In the genomic region with DNA sequence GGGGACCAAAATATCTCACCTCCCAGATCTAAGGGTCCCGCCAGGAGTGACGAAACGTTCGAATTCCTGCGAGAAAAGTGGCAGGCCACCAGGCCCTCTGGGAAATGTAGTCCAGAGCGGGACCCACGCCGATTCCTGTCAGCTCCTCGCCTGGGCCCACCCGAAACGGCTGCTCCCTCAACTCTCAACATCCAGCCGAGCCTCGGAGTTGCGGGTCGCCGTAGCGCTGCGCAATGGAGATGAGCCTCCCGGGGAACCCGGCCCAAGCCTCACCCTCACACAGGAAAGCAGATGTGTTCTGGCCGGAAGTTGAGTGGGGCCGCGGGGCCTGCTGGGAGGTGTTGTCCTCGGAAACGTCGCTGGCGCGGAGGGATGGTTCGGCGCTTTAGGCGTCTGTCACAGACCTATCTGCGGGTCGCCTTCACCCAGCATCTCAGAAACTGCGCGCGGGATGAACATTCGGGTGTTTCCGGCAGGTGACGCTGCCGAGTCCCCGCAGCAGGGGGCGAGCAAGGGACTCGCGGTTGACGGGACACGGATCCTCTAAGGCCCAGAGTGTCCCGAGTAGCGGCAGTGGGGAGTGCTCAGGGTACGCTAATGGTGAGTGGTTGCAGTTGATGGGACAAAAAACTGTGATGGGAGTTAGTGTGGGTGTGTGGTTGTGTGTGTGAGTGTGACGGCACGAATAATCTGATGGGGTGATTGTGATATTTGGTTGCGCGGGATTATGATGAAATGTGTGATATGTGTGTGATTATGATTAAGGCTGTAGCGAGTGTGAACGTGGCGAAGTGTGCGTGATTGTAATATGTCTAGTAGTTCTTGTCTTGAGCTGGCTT, we compare ENCODE assay signal across 1 cellular context.
A peak's percentile ranks its signal among the peaks of the same experiment; 100 is the strongest.
TF ChIP-seq lines count a peak whose summit lies in the region.

A gene (plus strand): TSS at position 341 of the 839 bp plus-strand sequence. CDS start 6,439 bp downstream, outside the sequence.
A gene (minus strand): TSS at position 300 of the 839 bp plus-strand sequence. CDS start 1,124 bp downstream, outside the sequence.

TF ChIP-seq in WTC11, 78 proteins besides CTCF, POLR2A, EP300 and RAD21 (continued from another document and continues in another):
- TF ChIP-seq, protein P1, sequence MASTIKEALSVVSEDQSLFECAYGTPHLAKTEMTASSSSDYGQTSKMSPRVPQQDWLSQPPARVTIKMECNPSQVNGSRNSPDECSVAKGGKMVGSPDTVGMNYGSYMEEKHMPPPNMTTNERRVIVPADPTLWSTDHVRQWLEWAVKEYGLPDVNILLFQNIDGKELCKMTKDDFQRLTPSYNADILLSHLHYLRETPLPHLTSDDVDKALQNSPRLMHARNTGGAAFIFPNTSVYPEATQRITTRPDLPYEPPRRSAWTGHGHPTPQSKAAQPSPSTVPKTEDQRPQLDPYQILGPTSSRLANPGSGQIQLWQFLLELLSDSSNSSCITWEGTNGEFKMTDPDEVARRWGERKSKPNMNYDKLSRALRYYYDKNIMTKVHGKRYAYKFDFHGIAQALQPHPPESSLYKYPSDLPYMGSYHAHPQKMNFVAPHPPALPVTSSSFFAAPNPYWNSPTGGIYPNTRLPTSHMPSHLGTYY (CRISPR knock-in tag; IDR thresholded peaks at IDR 0.05), result no peak
- TF ChIP-seq HMGA2 (CRISPR knock-in tag; IDR thresholded peaks at IDR 0.05) (no peak), ATF1 (CRISPR knock-in tag; IDR thresholded peaks at IDR 0.05) (no peak), JUN (CRISPR knock-in tag; IDR thresholded peaks at IDR 0.05) (no peak), SOX15 (CRISPR knock-in tag; IDR thresholded peaks at IDR 0.05) (no peak), NFE2L1 (CRISPR knock-in tag; IDR thresholded peaks at IDR 0.05) (no peak), ETV6 (CRISPR knock-in tag; IDR thresholded peaks at IDR 0.05) (no peak), ZNF317 (CRISPR knock-in tag; IDR thresholded peaks at IDR 0.05; ENCODE audit: borderline replicate concordance, low read depth) (0 out of 2 replicates have a peak, but pooled peaks have one; percentile 16), RELA (CRISPR knock-in tag; IDR thresholded peaks at IDR 0.05; ENCODE audit: borderline replicate concordance) (no peak), GABPB1 (CRISPR knock-in tag; IDR thresholded peaks at IDR 0.05) (peak; percentile 54; the same call in 1 of the 2 replicates), CREB1 (CRISPR knock-in tag; IDR thresholded peaks at IDR 0.05) (no peak), KAT7 (CRISPR knock-in tag; IDR thresholded peaks at IDR 0.05; ENCODE audit: borderline replicate concordance) (no peak), ZNF121 (CRISPR knock-in tag; IDR thresholded peaks at IDR 0.05) (no peak), GRHL2 (CRISPR knock-in tag; IDR thresholded peaks at IDR 0.05; ENCODE audit: insufficient replicate concordance, severe bottlenecking) (no peak), SP1 (CRISPR knock-in tag; conservative IDR thresholded peaks at IDR 0.05) (no peak; the same call in 1 of the 2 replicates), PRRX2 (CRISPR knock-in tag; IDR thresholded peaks at IDR 0.05) (no peak), CREM (CRISPR knock-in tag; IDR thresholded peaks at IDR 0.05) (peak; percentile 38), NFYB (CRISPR knock-in tag; conservative IDR thresholded peaks at IDR 0.05; ENCODE audit: low read depth) (no peak), OVOL2 (CRISPR knock-in tag; IDR thresholded peaks at IDR 0.05; ENCODE audit: borderline replicate concordance) (no peak), TP53 (CRISPR knock-in tag; IDR thresholded peaks at IDR 0.05) (peak; percentile 48; the same call in 1 of the 2 replicates), TEAD4 (CRISPR knock-in tag; IDR thresholded peaks at IDR 0.05) (0 out of 2 replicates have a peak, but pooled peaks have one; percentile 40), ELF4 (CRISPR knock-in tag; IDR thresholded peaks at IDR 0.05; ENCODE audit: low read depth) (no peak), ESRRA (CRISPR knock-in tag; IDR thresholded peaks at IDR 0.05; ENCODE audit: borderline replicate concordance) (no peak), IRF2 (CRISPR knock-in tag; IDR thresholded peaks at IDR 0.05; ENCODE audit: borderline replicate concordance, low read depth) (no peak)
- TF ChIP-seq, protein P2, sequence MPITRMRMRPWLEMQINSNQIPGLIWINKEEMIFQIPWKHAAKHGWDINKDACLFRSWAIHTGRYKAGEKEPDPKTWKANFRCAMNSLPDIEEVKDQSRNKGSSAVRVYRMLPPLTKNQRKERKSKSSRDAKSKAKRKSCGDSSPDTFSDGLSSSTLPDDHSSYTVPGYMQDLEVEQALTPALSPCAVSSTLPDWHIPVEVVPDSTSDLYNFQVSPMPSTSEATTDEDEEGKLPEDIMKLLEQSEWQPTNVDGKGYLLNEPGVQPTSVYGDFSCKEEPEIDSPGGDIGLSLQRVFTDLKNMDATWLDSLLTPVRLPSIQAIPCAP (CRISPR knock-in tag; IDR thresholded peaks at IDR 0.05), result no peak
- TF ChIP-seq, protein P3, sequence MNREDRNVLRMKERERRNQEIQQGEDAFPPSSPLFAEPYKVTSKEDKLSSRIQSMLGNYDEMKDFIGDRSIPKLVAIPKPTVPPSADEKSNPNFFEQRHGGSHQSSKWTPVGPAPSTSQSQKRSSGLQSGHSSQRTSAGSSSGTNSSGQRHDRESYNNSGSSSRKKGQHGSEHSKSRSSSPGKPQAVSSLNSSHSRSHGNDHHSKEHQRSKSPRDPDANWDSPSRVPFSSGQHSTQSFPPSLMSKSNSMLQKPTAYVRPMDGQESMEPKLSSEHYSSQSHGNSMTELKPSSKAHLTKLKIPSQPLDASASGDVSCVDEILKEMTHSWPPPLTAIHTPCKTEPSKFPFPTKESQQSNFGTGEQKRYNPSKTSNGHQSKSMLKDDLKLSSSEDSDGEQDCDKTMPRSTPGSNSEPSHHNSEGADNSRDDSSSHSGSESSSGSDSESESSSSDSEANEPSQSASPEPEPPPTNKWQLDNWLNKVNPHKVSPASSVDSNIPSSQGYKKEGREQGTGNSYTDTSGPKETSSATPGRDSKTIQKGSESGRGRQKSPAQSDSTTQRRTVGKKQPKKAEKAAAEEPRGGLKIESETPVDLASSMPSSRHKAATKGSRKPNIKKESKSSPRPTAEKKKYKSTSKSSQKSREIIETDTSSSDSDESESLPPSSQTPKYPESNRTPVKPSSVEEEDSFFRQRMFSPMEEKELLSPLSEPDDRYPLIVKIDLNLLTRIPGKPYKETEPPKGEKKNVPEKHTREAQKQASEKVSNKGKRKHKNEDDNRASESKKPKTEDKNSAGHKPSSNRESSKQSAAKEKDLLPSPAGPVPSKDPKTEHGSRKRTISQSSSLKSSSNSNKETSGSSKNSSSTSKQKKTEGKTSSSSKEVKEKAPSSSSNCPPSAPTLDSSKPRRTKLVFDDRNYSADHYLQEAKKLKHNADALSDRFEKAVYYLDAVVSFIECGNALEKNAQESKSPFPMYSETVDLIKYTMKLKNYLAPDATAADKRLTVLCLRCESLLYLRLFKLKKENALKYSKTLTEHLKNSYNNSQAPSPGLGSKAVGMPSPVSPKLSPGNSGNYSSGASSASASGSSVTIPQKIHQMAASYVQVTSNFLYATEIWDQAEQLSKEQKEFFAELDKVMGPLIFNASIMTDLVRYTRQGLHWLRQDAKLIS (CRISPR knock-in tag; IDR thresholded peaks at IDR 0.05; ENCODE audit: borderline replicate concordance), result no peak
- TF ChIP-seq, protein P4, sequence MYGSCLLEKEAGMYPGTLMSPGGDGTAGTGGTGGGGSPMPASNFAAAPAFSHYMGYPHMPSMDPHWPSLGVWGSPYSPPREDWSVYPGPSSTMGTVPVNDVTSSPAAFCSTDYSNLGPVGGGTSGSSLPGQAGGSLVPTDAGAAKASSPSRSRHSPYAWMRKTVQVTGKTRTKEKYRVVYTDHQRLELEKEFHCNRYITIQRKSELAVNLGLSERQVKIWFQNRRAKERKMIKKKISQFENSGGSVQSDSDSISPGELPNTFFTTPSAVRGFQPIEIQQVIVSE (CRISPR knock-in tag; IDR thresholded peaks at IDR 0.05; ENCODE audit: borderline replicate concordance), result no peak
- TF ChIP-seq, protein P5, sequence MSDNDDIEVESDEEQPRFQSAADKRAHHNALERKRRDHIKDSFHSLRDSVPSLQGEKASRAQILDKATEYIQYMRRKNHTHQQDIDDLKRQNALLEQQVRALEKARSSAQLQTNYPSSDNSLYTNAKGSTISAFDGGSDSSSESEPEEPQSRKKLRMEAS (CRISPR knock-in tag; IDR thresholded peaks at IDR 0.05), result peak; percentile 78
- TF ChIP-seq, protein P6, sequence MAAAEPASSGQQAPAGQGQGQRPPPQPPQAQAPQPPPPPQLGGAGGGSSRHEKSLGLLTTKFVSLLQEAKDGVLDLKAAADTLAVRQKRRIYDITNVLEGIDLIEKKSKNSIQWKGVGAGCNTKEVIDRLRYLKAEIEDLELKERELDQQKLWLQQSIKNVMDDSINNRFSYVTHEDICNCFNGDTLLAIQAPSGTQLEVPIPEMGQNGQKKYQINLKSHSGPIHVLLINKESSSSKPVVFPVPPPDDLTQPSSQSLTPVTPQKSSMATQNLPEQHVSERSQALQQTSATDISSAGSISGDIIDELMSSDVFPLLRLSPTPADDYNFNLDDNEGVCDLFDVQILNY (CRISPR knock-in tag; IDR thresholded peaks at IDR 0.05), result 0 out of 2 replicates have a peak, but pooled peaks have one; percentile 66
- TF ChIP-seq, protein P7, sequence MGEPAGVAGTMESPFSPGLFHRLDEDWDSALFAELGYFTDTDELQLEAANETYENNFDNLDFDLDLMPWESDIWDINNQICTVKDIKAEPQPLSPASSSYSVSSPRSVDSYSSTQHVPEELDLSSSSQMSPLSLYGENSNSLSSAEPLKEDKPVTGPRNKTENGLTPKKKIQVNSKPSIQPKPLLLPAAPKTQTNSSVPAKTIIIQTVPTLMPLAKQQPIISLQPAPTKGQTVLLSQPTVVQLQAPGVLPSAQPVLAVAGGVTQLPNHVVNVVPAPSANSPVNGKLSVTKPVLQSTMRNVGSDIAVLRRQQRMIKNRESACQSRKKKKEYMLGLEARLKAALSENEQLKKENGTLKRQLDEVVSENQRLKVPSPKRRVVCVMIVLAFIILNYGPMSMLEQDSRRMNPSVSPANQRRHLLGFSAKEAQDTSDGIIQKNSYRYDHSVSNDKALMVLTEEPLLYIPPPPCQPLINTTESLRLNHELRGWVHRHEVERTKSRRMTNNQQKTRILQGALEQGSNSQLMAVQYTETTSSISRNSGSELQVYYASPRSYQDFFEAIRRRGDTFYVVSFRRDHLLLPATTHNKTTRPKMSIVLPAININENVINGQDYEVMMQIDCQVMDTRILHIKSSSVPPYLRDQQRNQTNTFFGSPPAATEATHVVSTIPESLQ (CRISPR knock-in tag; IDR thresholded peaks at IDR 0.05), result no peak
- TF ChIP-seq, protein P8, sequence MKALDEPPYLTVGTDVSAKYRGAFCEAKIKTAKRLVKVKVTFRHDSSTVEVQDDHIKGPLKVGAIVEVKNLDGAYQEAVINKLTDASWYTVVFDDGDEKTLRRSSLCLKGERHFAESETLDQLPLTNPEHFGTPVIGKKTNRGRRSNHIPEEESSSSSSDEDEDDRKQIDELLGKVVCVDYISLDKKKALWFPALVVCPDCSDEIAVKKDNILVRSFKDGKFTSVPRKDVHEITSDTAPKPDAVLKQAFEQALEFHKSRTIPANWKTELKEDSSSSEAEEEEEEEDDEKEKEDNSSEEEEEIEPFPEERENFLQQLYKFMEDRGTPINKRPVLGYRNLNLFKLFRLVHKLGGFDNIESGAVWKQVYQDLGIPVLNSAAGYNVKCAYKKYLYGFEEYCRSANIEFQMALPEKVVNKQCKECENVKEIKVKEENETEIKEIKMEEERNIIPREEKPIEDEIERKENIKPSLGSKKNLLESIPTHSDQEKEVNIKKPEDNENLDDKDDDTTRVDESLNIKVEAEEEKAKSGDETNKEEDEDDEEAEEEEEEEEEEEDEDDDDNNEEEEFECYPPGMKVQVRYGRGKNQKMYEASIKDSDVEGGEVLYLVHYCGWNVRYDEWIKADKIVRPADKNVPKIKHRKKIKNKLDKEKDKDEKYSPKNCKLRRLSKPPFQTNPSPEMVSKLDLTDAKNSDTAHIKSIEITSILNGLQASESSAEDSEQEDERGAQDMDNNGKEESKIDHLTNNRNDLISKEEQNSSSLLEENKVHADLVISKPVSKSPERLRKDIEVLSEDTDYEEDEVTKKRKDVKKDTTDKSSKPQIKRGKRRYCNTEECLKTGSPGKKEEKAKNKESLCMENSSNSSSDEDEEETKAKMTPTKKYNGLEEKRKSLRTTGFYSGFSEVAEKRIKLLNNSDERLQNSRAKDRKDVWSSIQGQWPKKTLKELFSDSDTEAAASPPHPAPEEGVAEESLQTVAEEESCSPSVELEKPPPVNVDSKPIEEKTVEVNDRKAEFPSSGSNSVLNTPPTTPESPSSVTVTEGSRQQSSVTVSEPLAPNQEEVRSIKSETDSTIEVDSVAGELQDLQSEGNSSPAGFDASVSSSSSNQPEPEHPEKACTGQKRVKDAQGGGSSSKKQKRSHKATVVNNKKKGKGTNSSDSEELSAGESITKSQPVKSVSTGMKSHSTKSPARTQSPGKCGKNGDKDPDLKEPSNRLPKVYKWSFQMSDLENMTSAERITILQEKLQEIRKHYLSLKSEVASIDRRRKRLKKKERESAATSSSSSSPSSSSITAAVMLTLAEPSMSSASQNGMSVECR (CRISPR knock-in tag; IDR thresholded peaks at IDR 0.05; ENCODE audit: borderline replicate concordance), result peak; percentile 58; the same call in 1 of the 2 replicates
- TF ChIP-seq, protein P9, sequence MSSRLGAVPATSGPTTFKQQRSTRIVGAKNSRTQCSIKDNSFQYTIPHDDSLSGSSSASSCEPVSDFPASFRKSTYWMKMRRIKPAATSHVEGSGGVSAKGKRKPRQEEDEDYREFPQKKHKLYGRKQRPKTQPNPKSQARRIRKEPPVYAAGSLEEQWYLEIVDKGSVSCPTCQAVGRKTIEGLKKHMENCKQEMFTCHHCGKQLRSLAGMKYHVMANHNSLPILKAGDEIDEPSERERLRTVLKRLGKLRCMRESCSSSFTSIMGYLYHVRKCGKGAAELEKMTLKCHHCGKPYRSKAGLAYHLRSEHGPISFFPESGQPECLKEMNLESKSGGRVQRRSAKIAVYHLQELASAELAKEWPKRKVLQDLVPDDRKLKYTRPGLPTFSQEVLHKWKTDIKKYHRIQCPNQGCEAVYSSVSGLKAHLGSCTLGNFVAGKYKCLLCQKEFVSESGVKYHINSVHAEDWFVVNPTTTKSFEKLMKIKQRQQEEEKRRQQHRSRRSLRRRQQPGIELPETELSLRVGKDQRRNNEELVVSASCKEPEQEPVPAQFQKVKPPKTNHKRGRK (CRISPR knock-in tag; IDR thresholded peaks at IDR 0.05; ENCODE audit: borderline replicate concordance), result no peak
- TF ChIP-seq, protein P10, sequence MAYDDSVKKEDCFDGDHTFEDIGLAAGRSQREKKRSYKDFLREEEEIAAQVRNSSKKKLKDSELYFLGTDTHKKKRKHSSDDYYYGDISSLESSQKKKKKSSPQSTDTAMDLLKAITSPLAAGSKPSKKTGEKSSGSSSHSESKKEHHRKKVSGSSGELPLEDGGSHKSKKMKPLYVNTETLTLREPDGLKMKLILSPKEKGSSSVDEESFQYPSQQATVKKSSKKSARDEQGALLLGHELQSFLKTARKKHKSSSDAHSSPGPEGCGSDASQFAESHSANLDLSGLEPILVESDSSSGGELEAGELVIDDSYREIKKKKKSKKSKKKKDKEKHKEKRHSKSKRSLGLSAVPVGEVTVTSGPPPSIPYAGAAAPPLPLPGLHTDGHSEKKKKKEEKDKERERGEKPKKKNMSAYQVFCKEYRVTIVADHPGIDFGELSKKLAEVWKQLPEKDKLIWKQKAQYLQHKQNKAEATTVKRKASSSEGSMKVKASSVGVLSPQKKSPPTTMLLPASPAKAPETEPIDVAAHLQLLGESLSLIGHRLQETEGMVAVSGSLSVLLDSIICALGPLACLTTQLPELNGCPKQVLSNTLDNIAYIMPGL (CRISPR knock-in tag; IDR thresholded peaks at IDR 0.05), result peak; percentile 67; the same call in 1 of the 2 replicates
